Comparison of ENCODE assay signal across 18 cellular contexts in genomic region chr14:90579088-90579487, GRCh38.
"Had no signal": no experiment of that assay in that cellular context is flagged by ENCODE, and none has a peak within 500 bp of the region (broad histone marks: within the 10 kb centered on the region; RNA-seq: fewer than 3 reads in every experiment).

No MANE protein-coding gene starts in this region.

- H3K27me3 Mint-ChIP-seq: dendritic cell treated with granulocyte-macrophage colony-stimulating factor and Interleukin-4, amounts not matched to agents 40 ng/mL and 50 ng/mL, for 4 days; natural killer cell treated with Interleukin-12 subunit alpha and Interleukin-12 subunit beta and Interleukin-15 and Interleukin-18, amount 100 ng/mL, for 72 hours; stimulated activated naive B cell treated with anti-CD40 and anti-IgM and Interleukin-4, amounts not matched to agents 10 μg/mL and 1 μg/mL and 100 μg/mL, for 72 hours; stimulated activated naive CD8-positive, alpha-beta T cell treated with anti-CD3 and anti-CD28 coated beads, Interleukin-15, amount 100 ng/mL, for 72 hours had no signal

- H3K9ac ChIP-seq: neural progenitor cell, parathyroid adenoma had no signal

- H3K27ac ChIP-seq: neural progenitor cell, parathyroid adenoma, sigmoid colon, skin epidermis had no signal

- H3K36me3 Mint-ChIP-seq: memory B cell; natural killer cell treated with Interleukin-12 subunit alpha and Interleukin-12 subunit beta and Interleukin-15 and Interleukin-18, amount 100 ng/mL, for 72 hours; stimulated activated naive B cell treated with anti-CD40 and anti-IgM and Interleukin-4, amounts not matched to agents 10 μg/mL and 1 μg/mL and 100 μg/mL, for 72 hours had no signal

- H3K36me3 ChIP-seq: neural progenitor cell had no signal

- H3K4me3 ChIP-seq: esophagus squamous epithelium, neural progenitor cell, sigmoid colon, skin epidermis had no signal

- DNase-seq: esophagus squamous epithelium; foreskin fibroblast; hippocampal formation; left colon; occipital lobe; sigmoid colon; stimulated activated CD4-positive, alpha-beta T cell treated with anti-CD3 and anti-CD28 coated beads, Interleukin-2, amount 100 ng/mL, for 24 hours; stimulated activated CD4-positive, alpha-beta T cell treated with anti-CD3 and anti-CD28 coated beads, Interleukin-4, amount 100 ng/mL, for 4 hours; stimulated activated naive B cell treated with anti-CD40 and anti-IgM and Interleukin-4, amounts not matched to agents 10 μg/mL and 1 μg/mL and 100 μg/mL, for 72 hours; stimulated activated naive CD8-positive, alpha-beta T cell treated with anti-CD3 and anti-CD28 coated beads, Interleukin-15, amount 100 ng/mL, for 72 hours; trophoblast cell had no signal

- H3K4me3 Mint-ChIP-seq: dendritic cell treated with granulocyte-macrophage colony-stimulating factor and Interleukin-4, amounts not matched to agents 40 ng/mL and 50 ng/mL, for 4 days; memory B cell; mesothelial cell of epicardium; natural killer cell treated with Interleukin-12 subunit alpha and Interleukin-12 subunit beta and Interleukin-15 and Interleukin-18, amount 100 ng/mL, for 72 hours; neural progenitor cell; stimulated activated naive B cell treated with anti-CD40 and anti-IgM and Interleukin-4, amounts not matched to agents 10 μg/mL and 1 μg/mL and 100 μg/mL, for 72 hours; stimulated activated naive CD8-positive, alpha-beta T cell treated with anti-CD3 and anti-CD28 coated beads, Interleukin-15, amount 100 ng/mL, for 72 hours had no signal

- H3K27me3 ChIP-seq: esophagus squamous epithelium, neural progenitor cell, sigmoid colon had no signal

- H3K4me1 Mint-ChIP-seq: memory B cell; stimulated activated naive B cell treated with anti-CD40 and anti-IgM and Interleukin-4, amounts not matched to agents 10 μg/mL and 1 μg/mL and 100 μg/mL, for 72 hours; stimulated activated naive CD8-positive, alpha-beta T cell treated with anti-CD3 and anti-CD28 coated beads, Interleukin-15, amount 100 ng/mL, for 72 hours had no signal

- H3K4me2 ChIP-seq: neural progenitor cell had no signal

- H3K9me3 Mint-ChIP-seq: dendritic cell treated with granulocyte-macrophage colony-stimulating factor and Interleukin-4, amounts not matched to agents 40 ng/mL and 50 ng/mL, for 4 days; memory B cell; mesothelial cell of epicardium; natural killer cell treated with Interleukin-12 subunit alpha and Interleukin-12 subunit beta and Interleukin-15 and Interleukin-18, amount 100 ng/mL, for 72 hours; neural progenitor cell; stimulated activated naive B cell treated with anti-CD40 and anti-IgM and Interleukin-4, amounts not matched to agents 10 μg/mL and 1 μg/mL and 100 μg/mL, for 72 hours; stimulated activated naive CD8-positive, alpha-beta T cell treated with anti-CD3 and anti-CD28 coated beads, Interleukin-15, amount 100 ng/mL, for 72 hours had no signal

- H3K9me3 ChIP-seq: esophagus squamous epithelium, sigmoid colon had no signal

- H3K27ac Mint-ChIP-seq: dendritic cell treated with granulocyte-macrophage colony-stimulating factor and Interleukin-4, amounts not matched to agents 40 ng/mL and 50 ng/mL, for 4 days; memory B cell; mesothelial cell of epicardium; natural killer cell treated with Interleukin-12 subunit alpha and Interleukin-12 subunit beta and Interleukin-15 and Interleukin-18, amount 100 ng/mL, for 72 hours; neural progenitor cell; stimulated activated naive B cell treated with anti-CD40 and anti-IgM and Interleukin-4, amounts not matched to agents 10 μg/mL and 1 μg/mL and 100 μg/mL, for 72 hours had no signal

- H2AFZ ChIP-seq: neural progenitor cell, parathyroid adenoma had no signal
